23 cellular contexts compared by ENCODE assay signal in the genomic region with DNA sequence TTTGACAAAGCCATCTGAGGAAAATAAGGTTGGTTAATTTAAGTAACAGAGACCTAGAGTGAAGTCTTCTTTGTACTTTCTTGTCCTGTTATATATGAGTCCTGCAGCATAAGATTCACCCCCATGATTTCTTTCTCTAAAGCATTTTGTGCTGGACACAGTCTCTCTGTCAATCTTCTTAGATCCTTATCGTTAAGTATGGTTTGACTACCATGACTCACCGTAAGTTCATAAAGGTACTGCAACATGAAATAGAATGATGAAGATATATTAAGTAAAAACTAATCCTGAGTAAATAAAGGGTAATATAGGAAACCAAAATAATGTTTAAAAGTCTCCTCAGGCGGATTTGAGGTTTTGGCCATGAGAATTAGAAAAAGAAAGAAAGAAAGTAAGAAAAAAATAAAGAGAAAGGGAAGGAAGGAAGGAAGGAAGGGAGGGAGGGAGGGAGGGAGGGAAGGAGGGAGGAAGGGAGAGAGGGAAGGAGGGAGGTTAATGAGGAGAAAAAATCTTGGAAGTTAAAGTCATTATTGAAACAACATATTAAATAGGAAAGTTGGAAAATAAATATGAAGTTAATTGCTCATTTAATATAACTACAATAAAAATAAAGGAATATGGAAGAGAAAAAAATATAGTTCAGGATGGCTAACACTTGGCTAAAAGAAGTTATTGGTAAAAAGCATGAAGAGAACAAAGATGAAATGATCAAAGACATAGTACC.
A peak's percentile ranks its signal among the peaks of the same experiment; 100 is the strongest.
DNase-seq lines count a peak whose midpoint lies in the region; ATAC-seq, FAIRE-seq and TF ChIP-seq lines count a peak whose summit lies in the region.
"Had no signal": no experiment of that assay in that cellular context is flagged by ENCODE, and none has a peak within 500 bp of the region (broad histone marks: within the 10 kb centered on the region; RNA-seq: fewer than 3 reads in every experiment).

No MANE protein-coding gene starts in this region.

- WGBS in mammary epithelial cell (ENCODE audit: low coverage, missing lambda C conversion rate) = 5% methylated on average over 3 of the region's 3 CpGs

- intact Hi-C loops in HCT116 (cut with micrococcal nuclease) = no loop called here
- intact Hi-C loops in mammary epithelial cell (cut with micrococcal nuclease) = loop anchor here (10.0 kb wide), 3 partner anchors 122 to 248 kb away; no protein-coding TSS in a partner anchor

- H3K9me2 ChIP-seq in HCT116 (ENCODE audit: insufficient read depth) = no peaks in the 10 kb centered on the region

- H3K9me3 ChIP-seq in HCT116 (ENCODE audit: control insufficient read depth in 1 of 2, insufficient read depth in 1 of 2, low read depth in 1 of 2, low read length in 2 of 2) = no peaks in the 10 kb centered on the region
- H3K9me3 ChIP-seq in mammary epithelial cell (replicated peaks; ENCODE audit: insufficient read depth, low read length) = no peaks in the 10 kb centered on the region
- H3K9me3 ChIP-seq: colonic mucosa, upper lobe of left lung had no signal

- H3K79me2 ChIP-seq in HCT116 (ENCODE audit: insufficient read depth, low read length) (no peaks in the 10 kb centered on the region), mammary epithelial cell (ENCODE audit: insufficient read depth, low read length) (peaks cover 5% of the 10 kb centered on the region)

- TF ChIP-seq RAD21 in HCT116 (IDR thresholded peaks at IDR 0.05; ENCODE audit: low read depth) = no peak

- H3K4me1 ChIP-seq in HCT116 (ENCODE audit: control insufficient read depth in 1 of 2, insufficient read depth in 2 of 2, low read length in 2 of 2) (peaks cover 28 to 61% of the 10 kb centered on the region in 2 experiments), mammary epithelial cell (ENCODE audit: insufficient read depth, low read length) (peaks cover 49% of the 10 kb centered on the region)
- H3K4me1 ChIP-seq: colonic mucosa, neural progenitor cell, upper lobe of left lung had no signal

- H3K27ac ChIP-seq in HCT116 (ENCODE audit: low read depth, low read length) = peak overlapping the region; percentile 15; the same call in 1 of the 2 replicates
- H3K27ac ChIP-seq in mammary epithelial cell (ENCODE audit: insufficient read depth, low read depth, low read length) = peak overlapping the region; percentile 92
- H3K27ac ChIP-seq: colonic mucosa, neural progenitor cell, upper lobe of left lung had no signal

- POLR2A ChIA-PET in HCT116 (lab: Charles Lee) = no interaction called here

- RAD21 ChIA-PET in HCT116 (lab: Charles Lee; ENCODE audit: low non-redundant PET in 1 of 2, low total read pairs in 2 of 2, uncharacterized antibody in 2 of 2, unreplicated experiment in 2 of 2) = no interaction called here

- in situ Hi-C loops in mammary epithelial cell (cut with MboI; ENCODE audit: low sequenced_read_pairs in 2 of 2) = no loop called here

- FAIRE-seq in RCC 7860 (lab: Jason Lieb, UNC) = peak; percentile 85

- BruUV-seq in HCT116 (replicated peaks; lab: Mats Ljungman, UMichigan) (no TSS peak), mammary epithelial cell (replicated peaks; lab: Mats Ljungman, UMichigan) (TSS peak; percentile 75)

- no peaks in the 10 kb centered on the region for H3K36me3 ChIP-seq in HCT116 (ENCODE audit: control insufficient read depth in 1 of 2, insufficient read depth in 2 of 2, low read length in 2 of 2)
- no peaks in the 10 kb centered on the region for H3K36me3 ChIP-seq in mammary epithelial cell (ENCODE audit: insufficient read depth, low read length)
- H3K36me3 ChIP-seq: colonic mucosa, neural progenitor cell, upper lobe of left lung had no signal

- DNase-seq in HCT116 (ENCODE audit: low read depth, low spot score) = peak; percentile 35
- DNase-seq in RCC 7860 (ENCODE audit: low spot score) = peak; percentile 46
- DNase-seq in mammary epithelial cell = peak; percentile 74
- peak; percentile 3 for DNase-seq in renal cortical epithelial cell (ENCODE audit: low read depth)
- DNase-seq in foreskin fibroblast = no peak
- DNase-seq in NCI-H526 treated with DMSO at 0.1 percent for 48 hours (lab: John Stamatoyannopoulos, UW) = no peak
- DNase-seq in NCI-H524 treated with DMSO at 0.1 percent for 48 hours (lab: John Stamatoyannopoulos, UW) = no peak
- DNase-seq: activated CD4-positive, alpha-beta T cell treated with anti-CD3 and anti-CD28 coated beads for 1 hour; activated CD8-positive, alpha-beta T cell treated with anti-CD3 and anti-CD28 coated beads, Interleukin-2, amount 10 ng/mL, durations not matched to agents 7 days and 5 days; activated gamma-delta T cell; activated naive CD8-positive, alpha-beta T cell treated with anti-CD3 and anti-CD28 coated beads, Interleukin-2, amount 50 U/mL, for 24 hours; activated T-cell treated with anti-CD3 and anti-CD28 coated beads for 4 hours; CD4-positive, alpha-beta memory T cell; colonic mucosa; endodermal cell; NCI-H1092 treated with DMSO at 0.1 percent for 48 hours; NCI-H2081; OCI-M1; posterior cingulate gyrus; SHP77; upper lobe of left lung had no signal

- dilution Hi-C loops in mammary epithelial cell (cut with HindIII; ENCODE audit: low sequenced_read_pairs) = no loop called here

- H3K4me2 ChIP-seq in HCT116 (ENCODE audit: low read length) (peak overlapping the region; percentile 66), mammary epithelial cell (ENCODE audit: insufficient read depth, low read depth, low read length) (peak overlapping the region; percentile 72)
- H3K4me2 ChIP-seq: neural progenitor cell had no signal

- H3K9ac ChIP-seq in HCT116 (ENCODE audit: low read length) (peak overlapping the region; percentile 31; the same call in 1 of the 2 replicates), mammary epithelial cell (ENCODE audit: insufficient read depth, low read length) (peak overlapping the region; percentile 63)
- H3K9ac ChIP-seq: neural progenitor cell had no signal

- H3K4me3 ChIP-seq in HCT116 (replicated peaks in 1 of 2; ENCODE audit: low read depth in 1 of 2, low read length in 2 of 2) (peak overlapping the region; percentile 3 to 35; a peak in 3 of 4 replicates), mammary epithelial cell (replicated peaks in 1 of 3; ENCODE audit: insufficient read depth in 1 of 3, low read depth in 2 of 3, low read length in 3 of 3) (peak overlapping the region; percentile 40 to 51 (median 40)), foreskin fibroblast (ENCODE audit: low read depth in 1 of 2, low read length in 2 of 2) (no peak overlapping the region)
- H3K4me3 ChIP-seq: colonic mucosa, neural progenitor cell, upper lobe of left lung had no signal

- CTCF ChIA-PET in HCT116 (lab: Charles Lee) (no interaction called here), mammary epithelial cell (lab: Charles Lee; ENCODE audit: low non-redundant PET) (no interaction called here)

- TF ChIP-seq CTCF in HCT116 (IDR thresholded peaks at IDR 0.05 in 2 of 3, conservative IDR thresholded peaks at IDR 0.05 in 1 of 3; ENCODE audit: borderline replicate concordance in 1 of 3, insufficient read depth in 1 of 3, low read depth in 2 of 3, low read length in 2 of 3) (no peak), mammary epithelial cell (conservative IDR thresholded peaks at IDR 0.05 in 1 of 2, IDR thresholded peaks at IDR 0.05 in 1 of 2; ENCODE audit: extremely low read depth in 1 of 2, insufficient read depth in 1 of 2, low read depth in 1 of 2, low read length in 2 of 2) (no peak), foreskin fibroblast (IDR thresholded peaks at IDR 0.05; ENCODE audit: low read depth, low read length) (no peak)

- no peak for TF ChIP-seq POLR2A in HCT116 (IDR thresholded peaks at IDR 0.05; ENCODE audit: borderline replicate concordance, extremely low read depth, insufficient read depth, insufficient read length)

- no peaks in the 10 kb centered on the region for H4K20me1 ChIP-seq in HCT116 (ENCODE audit: insufficient read depth)
- H4K20me1 ChIP-seq in mammary epithelial cell (ENCODE audit: insufficient read depth, low read length) = no peaks in the 10 kb centered on the region

- ATAC-seq in HCT116 = peak; percentile 64
- ATAC-seq in HG03135 (IDR thresholded peaks at IDR 0.05; ENCODE audit: unreplicated experiment) = no peak
- ATAC-seq: activated CD8-positive, alpha-beta T cell treated with anti-CD3 and anti-CD28 coated beads, Interleukin-2, amount 10 ng/mL, durations not matched to agents 7 days and 5 days; activated naive CD8-positive, alpha-beta T cell treated with anti-CD3 and anti-CD28 coated beads, Interleukin-2, amount 50 U/mL, for 24 hours had no signal

- no peaks in the 10 kb centered on the region for H3K27me3 ChIP-seq in HCT116 (ENCODE audit: insufficient read depth, low read length)
- no peaks in the 10 kb centered on the region for H3K27me3 ChIP-seq in mammary epithelial cell (ENCODE audit: insufficient read depth, low read length)
- H3K27me3 ChIP-seq: colonic mucosa, neural progenitor cell, upper lobe of left lung had no signal

- H2AFZ ChIP-seq in HCT116 (ENCODE audit: low read depth, low read length, poor library complexity, severe bottlenecking) = no peak overlapping the region
- H2AFZ ChIP-seq in mammary epithelial cell (ENCODE audit: low read depth, low read length) = no peak overlapping the region
- H2AFZ ChIP-seq: neural progenitor cell had no signal

TF ChIP-seq in HCT116, 20 proteins besides CTCF, POLR2A, EP300 and RAD21 (continues in another document):
- TF ChIP-seq, protein P1, sequence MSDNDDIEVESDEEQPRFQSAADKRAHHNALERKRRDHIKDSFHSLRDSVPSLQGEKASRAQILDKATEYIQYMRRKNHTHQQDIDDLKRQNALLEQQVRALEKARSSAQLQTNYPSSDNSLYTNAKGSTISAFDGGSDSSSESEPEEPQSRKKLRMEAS (IDR thresholded peaks at IDR 0.05) = no peak
- TF ChIP-seq JUND (IDR thresholded peaks at IDR 0.05) = peak; percentile 52; the same call in 1 of the 2 replicates
- TF ChIP-seq SIN3A (IDR thresholded peaks at IDR 0.05; ENCODE audit: low read depth) = no peak
- TF ChIP-seq CEBPB (IDR thresholded peaks at IDR 0.05; ENCODE audit: low read depth) = peak; percentile 28; the same call in 1 of the 2 replicates
- TF ChIP-seq FOSL1 (IDR thresholded peaks at IDR 0.05; ENCODE audit: low read depth) = peak; percentile 48; the same call in 1 of the 2 replicates
- TF ChIP-seq, protein P2, sequence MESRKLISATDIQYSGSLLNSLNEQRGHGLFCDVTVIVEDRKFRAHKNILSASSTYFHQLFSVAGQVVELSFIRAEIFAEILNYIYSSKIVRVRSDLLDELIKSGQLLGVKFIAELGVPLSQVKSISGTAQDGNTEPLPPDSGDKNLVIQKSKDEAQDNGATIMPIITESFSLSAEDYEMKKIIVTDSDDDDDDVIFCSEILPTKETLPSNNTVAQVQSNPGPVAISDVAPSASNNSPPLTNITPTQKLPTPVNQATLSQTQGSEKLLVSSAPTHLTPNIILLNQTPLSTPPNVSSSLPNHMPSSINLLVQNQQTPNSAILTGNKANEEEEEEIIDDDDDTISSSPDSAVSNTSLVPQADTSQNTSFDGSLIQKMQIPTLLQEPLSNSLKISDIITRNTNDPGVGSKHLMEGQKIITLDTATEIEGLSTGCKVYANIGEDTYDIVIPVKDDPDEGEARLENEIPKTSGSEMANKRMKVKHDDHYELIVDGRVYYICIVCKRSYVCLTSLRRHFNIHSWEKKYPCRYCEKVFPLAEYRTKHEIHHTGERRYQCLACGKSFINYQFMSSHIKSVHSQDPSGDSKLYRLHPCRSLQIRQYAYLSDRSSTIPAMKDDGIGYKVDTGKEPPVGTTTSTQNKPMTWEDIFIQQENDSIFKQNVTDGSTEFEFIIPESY (IDR thresholded peaks at IDR 0.05; ENCODE audit: extremely low read depth, insufficient replicate concordance, low read length) = no peak
- no peak for TF ChIP-seq CBX3 (IDR thresholded peaks at IDR 0.05; ENCODE audit: low read depth)

Comparison
In these comparisons a context has a peak if more than half of its experiments do, and no peak if none do; other contexts are left out.
1. DNase-seq: peak in HCT116 (single experiment), RCC 7860 (single experiment), mammary epithelial cell (single experiment) and renal cortical epithelial cell (single experiment); none in foreskin fibroblast (0 of 2), NCI-H526 treated with DMSO at 0.1 percent for 48 hours (single experiment) and NCI-H524 treated with DMSO at 0.1 percent for 48 hours (single experiment).
2. H3K4me3 ChIP-seq: peak in HCT116 (2 of 2) and mammary epithelial cell (3 of 3); none in foreskin fibroblast (0 of 2).